In the genomic region with DNA sequence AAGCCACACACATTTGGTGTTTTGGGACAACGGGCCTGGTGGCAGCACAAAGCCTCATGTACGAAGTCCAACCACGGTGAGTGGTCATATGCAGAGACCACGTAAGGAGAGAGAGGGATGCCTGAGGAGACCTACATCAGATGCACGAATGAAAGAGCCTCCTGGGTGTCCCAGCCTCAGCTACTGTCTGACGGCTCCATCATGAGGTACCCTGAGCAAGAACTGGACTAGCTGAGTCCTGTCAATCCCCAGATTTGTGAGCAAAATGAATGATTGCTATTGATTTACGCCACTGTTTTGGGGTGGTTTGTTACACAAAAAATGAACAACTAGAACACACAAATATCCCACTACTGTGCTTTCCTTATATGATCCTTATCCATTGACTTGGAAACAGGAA, we compare ENCODE assay signal across 1 cellular context.
TF ChIP-seq lines count a peak whose summit lies in the region.

No MANE protein-coding gene starts in this region.

TF ChIP-seq in SK-N-SH, 30 proteins besides CTCF, POLR2A, EP300 and RAD21 (continued from another document):
- TF ChIP-seq, protein P1, sequence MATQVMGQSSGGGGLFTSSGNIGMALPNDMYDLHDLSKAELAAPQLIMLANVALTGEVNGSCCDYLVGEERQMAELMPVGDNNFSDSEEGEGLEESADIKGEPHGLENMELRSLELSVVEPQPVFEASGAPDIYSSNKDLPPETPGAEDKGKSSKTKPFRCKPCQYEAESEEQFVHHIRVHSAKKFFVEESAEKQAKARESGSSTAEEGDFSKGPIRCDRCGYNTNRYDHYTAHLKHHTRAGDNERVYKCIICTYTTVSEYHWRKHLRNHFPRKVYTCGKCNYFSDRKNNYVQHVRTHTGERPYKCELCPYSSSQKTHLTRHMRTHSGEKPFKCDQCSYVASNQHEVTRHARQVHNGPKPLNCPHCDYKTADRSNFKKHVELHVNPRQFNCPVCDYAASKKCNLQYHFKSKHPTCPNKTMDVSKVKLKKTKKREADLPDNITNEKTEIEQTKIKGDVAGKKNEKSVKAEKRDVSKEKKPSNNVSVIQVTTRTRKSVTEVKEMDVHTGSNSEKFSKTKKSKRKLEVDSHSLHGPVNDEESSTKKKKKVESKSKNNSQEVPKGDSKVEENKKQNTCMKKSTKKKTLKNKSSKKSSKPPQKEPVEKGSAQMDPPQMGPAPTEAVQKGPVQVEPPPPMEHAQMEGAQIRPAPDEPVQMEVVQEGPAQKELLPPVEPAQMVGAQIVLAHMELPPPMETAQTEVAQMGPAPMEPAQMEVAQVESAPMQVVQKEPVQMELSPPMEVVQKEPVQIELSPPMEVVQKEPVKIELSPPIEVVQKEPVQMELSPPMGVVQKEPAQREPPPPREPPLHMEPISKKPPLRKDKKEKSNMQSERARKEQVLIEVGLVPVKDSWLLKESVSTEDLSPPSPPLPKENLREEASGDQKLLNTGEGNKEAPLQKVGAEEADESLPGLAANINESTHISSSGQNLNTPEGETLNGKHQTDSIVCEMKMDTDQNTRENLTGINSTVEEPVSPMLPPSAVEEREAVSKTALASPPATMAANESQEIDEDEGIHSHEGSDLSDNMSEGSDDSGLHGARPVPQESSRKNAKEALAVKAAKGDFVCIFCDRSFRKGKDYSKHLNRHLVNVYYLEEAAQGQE (IDR thresholded peaks at IDR 0.05; ENCODE audit: low read depth, low read length) = no peak
- TF ChIP-seq RCOR1 (IDR thresholded peaks at IDR 0.05; ENCODE audit: low read length) (no peak), FOXM1 (IDR thresholded peaks at IDR 0.05; ENCODE audit: low read depth) (no peak), RFX5 (IDR thresholded peaks at IDR 0.05; ENCODE audit: low read length) (no peak), POLR2AphosphoS5 (IDR thresholded peaks at IDR 0.05; ENCODE audit: low read depth, low read length) (no peak), NFIC (IDR thresholded peaks at IDR 0.05; ENCODE audit: borderline replicate concordance) (no peak), SMC3 (IDR thresholded peaks at IDR 0.05; ENCODE audit: low read depth, low read length) (no peak), FOSL2 (IDR thresholded peaks at IDR 0.05; ENCODE audit: borderline replicate concordance, low read depth) (no peak), MXI1 (IDR thresholded peaks at IDR 0.05; ENCODE audit: low read depth, low read length) (no peak), MEF2A (IDR thresholded peaks at IDR 0.05; ENCODE audit: borderline replicate concordance, low read depth) (no peak), GABPA (IDR thresholded peaks at IDR 0.05; ENCODE audit: low read depth) (no peak)
- TF ChIP-seq, protein P2, sequence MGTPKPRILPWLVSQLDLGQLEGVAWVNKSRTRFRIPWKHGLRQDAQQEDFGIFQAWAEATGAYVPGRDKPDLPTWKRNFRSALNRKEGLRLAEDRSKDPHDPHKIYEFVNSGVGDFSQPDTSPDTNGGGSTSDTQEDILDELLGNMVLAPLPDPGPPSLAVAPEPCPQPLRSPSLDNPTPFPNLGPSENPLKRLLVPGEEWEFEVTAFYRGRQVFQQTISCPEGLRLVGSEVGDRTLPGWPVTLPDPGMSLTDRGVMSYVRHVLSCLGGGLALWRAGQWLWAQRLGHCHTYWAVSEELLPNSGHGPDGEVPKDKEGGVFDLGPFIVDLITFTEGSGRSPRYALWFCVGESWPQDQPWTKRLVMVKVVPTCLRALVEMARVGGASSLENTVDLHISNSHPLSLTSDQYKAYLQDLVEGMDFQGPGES (IDR thresholded peaks at IDR 0.05; ENCODE audit: low read depth, low read length) = no peak
- TF ChIP-seq, protein P3, sequence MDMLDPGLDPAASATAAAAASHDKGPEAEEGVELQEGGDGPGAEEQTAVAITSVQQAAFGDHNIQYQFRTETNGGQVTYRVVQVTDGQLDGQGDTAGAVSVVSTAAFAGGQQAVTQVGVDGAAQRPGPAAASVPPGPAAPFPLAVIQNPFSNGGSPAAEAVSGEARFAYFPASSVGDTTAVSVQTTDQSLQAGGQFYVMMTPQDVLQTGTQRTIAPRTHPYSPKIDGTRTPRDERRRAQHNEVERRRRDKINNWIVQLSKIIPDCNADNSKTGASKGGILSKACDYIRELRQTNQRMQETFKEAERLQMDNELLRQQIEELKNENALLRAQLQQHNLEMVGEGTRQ (IDR thresholded peaks at IDR 0.05; ENCODE audit: borderline replicate concordance, low read depth, low read length) = no peak
- TF ChIP-seq, protein P4, sequence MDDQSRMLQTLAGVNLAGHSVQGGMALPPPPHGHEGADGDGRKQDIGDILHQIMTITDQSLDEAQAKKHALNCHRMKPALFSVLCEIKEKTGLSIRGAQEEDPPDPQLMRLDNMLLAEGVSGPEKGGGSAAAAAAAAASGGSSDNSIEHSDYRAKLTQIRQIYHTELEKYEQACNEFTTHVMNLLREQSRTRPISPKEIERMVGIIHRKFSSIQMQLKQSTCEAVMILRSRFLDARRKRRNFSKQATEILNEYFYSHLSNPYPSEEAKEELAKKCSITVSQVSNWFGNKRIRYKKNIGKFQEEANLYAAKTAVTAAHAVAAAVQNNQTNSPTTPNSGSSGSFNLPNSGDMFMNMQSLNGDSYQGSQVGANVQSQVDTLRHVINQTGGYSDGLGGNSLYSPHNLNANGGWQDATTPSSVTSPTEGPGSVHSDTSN (IDR thresholded peaks at IDR 0.05) = no peak
